14 cellular contexts compared by ENCODE assay signal in the genomic region with DNA sequence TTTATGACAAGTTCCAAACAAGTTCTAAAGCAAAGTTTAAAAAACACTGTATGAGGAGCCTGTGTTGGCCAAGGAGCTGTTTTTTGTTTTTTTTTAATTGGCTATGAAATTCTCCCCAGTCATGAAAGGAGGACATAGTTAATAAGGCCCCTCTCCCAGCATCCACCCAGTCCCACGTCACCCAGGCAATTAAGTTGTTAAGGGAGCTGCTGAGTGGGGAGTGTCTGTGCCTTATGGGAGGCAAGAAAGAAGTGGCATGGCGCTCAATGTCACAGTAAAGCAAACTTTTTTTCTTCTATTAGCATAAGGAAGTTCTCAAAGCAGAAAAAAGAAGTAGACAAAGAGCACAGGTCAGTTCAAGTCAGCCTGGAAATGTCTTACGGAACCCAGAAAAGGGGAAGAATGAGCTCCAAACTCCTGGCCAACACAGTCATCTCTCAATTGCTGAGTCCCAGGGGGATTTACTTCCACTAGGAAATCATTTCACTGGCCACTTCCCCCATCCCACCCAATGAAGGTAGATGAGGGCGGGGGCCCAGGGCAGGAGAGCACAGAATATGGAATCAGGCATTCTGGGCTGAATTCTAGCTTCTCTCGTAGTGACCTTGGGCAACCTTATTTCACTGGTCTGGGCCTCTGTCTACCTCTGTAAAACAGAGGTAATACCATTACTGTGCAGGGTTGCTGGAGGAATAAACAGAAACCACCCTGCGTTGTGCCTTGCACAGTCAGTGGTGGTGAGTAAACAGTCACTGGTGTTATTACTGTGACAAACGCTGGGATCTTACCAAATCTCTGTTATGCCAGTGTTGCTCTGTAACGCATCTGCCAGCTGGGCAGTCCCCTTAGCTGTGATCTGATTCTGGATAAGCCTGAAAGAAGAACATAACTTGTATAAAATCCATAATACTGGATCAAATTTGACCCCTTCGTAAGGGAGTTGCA. TPM values are rescaled to one million over a fixed set of nuclear protein-coding genes. Genes with fewer than 3 reads are reported as not detected.
DNase-seq lines count a peak whose midpoint lies in the region; ATAC-seq and FAIRE-seq lines count a peak whose summit lies in the region.
"Had no signal": no experiment of that assay in that cellular context is flagged by ENCODE, and none has a peak within 500 bp of the region (broad histone marks: within the 10 kb centered on the region; RNA-seq: fewer than 3 reads in every experiment).

No MANE protein-coding gene starts in this region.

- no peak for FAIRE-seq in frontal cortex (lab: Jason Lieb, UNC)
- FAIRE-seq: keratinocyte had no signal

- peaks cover 58% of the 10 kb centered on the region for H3K36me3 Mint-ChIP-seq in stimulated activated effector memory CD8-positive, alpha-beta T cell treated with anti-CD3 and anti-CD28 coated beads, Interleukin-12 subunit alpha, Interleukin-12 subunit beta, amount 100 ng/mL, for 72 hours

- peak overlapping the region; percentile 14 for H3K27ac Mint-ChIP-seq in stimulated activated effector memory CD8-positive, alpha-beta T cell treated with anti-CD3 and anti-CD28 coated beads, Interleukin-12 subunit alpha, Interleukin-12 subunit beta, amount 100 ng/mL, for 72 hours

- peak; percentile 73 for ATAC-seq in left colon
- no peak for ATAC-seq in stimulated activated effector memory CD8-positive, alpha-beta T cell treated with anti-CD3 and anti-CD28 coated beads, Interleukin-12 subunit alpha, Interleukin-12 subunit beta, amount 100 ng/mL, for 72 hours
- ATAC-seq: naive thymus-derived CD8-positive, alpha-beta T cell had no signal

- intact Hi-C loops in left colon (cut with DNase I, micrococcal nuclease) = no loop called here

- H3K4me3 Mint-ChIP-seq in stimulated activated effector memory CD8-positive, alpha-beta T cell treated with anti-CD3 and anti-CD28 coated beads, Interleukin-12 subunit alpha, Interleukin-12 subunit beta, amount 100 ng/mL, for 72 hours = no peak overlapping the region
- H3K4me3 Mint-ChIP-seq: naive thymus-derived CD8-positive, alpha-beta T cell had no signal

- H3K4me1 Mint-ChIP-seq in stimulated activated effector memory CD8-positive, alpha-beta T cell treated with anti-CD3 and anti-CD28 coated beads, Interleukin-12 subunit alpha, Interleukin-12 subunit beta, amount 100 ng/mL, for 72 hours = peaks cover 6% of the 10 kb centered on the region

- H3K9me3 Mint-ChIP-seq in stimulated activated effector memory CD8-positive, alpha-beta T cell treated with anti-CD3 and anti-CD28 coated beads, Interleukin-12 subunit alpha, Interleukin-12 subunit beta, amount 100 ng/mL, for 72 hours = no peaks in the 10 kb centered on the region
- H3K9me3 Mint-ChIP-seq: naive thymus-derived CD8-positive, alpha-beta T cell had no signal

- DNase-seq in NCI-H1436 (lab: John Stamatoyannopoulos, UW) = peak; percentile 25
- DNase-seq in NCI-H1436 treated with DMSO at 0.1 percent for 48 hours (lab: John Stamatoyannopoulos, UW) = no peak
- DNase-seq in NOMO-1 treated with DMSO at 0.1 percent for 48 hours (lab: John Stamatoyannopoulos, UW; ENCODE audit: unreplicated experiment) = peak; percentile 90
- peak; percentile 63 to 79 for DNase-seq in left colon
- no peak for DNase-seq in stimulated activated effector memory CD8-positive, alpha-beta T cell treated with anti-CD3 and anti-CD28 coated beads, Interleukin-12 subunit alpha, Interleukin-12 subunit beta, amount 100 ng/mL, for 72 hours (ENCODE audit: low spot score in 2 of 2)
- no peak for DNase-seq in NCI-H1105 treated with DMSO at 0.1 percent for 48 hours (lab: John Stamatoyannopoulos, UW)
- no peak for DNase-seq in activated CD4-positive, alpha-beta T cell treated with anti-CD3 and anti-CD28 coated beads for 48 hours
- DNase-seq in frontal cortex (ENCODE audit: low spot score in 2 of 2) = no peak
- DNase-seq: activated naive CD4-positive, alpha-beta T cell treated with Interleukin-2 at 50 U/mL for 16 hours; naive thymus-derived CD8-positive, alpha-beta T cell; NCI-H510A treated with DMSO at 0.1 percent for 48 hours; substantia nigra; T-helper 9 cell had no signal

RNA-seq across cellular contexts. Expression of a gene that starts 49.7 kb away (rescaled TPM):
- total RNA-seq in left colon = 10 to 100 TPM; 12.7 to 14.5 TPM
- total RNA-seq in frontal cortex = 0.82 TPM

Comparison
In these comparisons a context has a peak if more than half of its experiments do, and no peak if none do; other contexts are left out.
1. DNase-seq: peak in NCI-H1436 (single experiment), NOMO-1 treated with DMSO at 0.1 percent for 48 hours (single experiment) and left colon (2 of 2); none in NCI-H1436 treated with DMSO at 0.1 percent for 48 hours (single experiment), stimulated activated effector memory CD8-positive, alpha-beta T cell treated with anti-CD3 and anti-CD28 coated beads, Interleukin-12 subunit alpha, Interleukin-12 subunit beta, amount 100 ng/mL, for 72 hours (0 of 2), NCI-H1105 treated with DMSO at 0.1 percent for 48 hours (single experiment), activated CD4-positive, alpha-beta T cell treated with anti-CD3 and anti-CD28 coated beads for 48 hours (single experiment) and frontal cortex (0 of 2).